Comparison of ENCODE assay signal across 1 cellular context in genomic region chr14:102629011-102629444, GRCh38.
TF ChIP-seq lines count a peak whose summit lies in the region.

No MANE protein-coding gene starts in this region.

TF ChIP-seq in K562, 482 proteins besides CTCF, POLR2A, EP300 and RAD21 (continued from another document and continues in another):
- no peak for TF ChIP-seq ZNF740 (CRISPR knock-in tag; IDR thresholded peaks at IDR 0.05)
- TF ChIP-seq ZNF740 (tag; IDR thresholded peaks at IDR 0.05), result no peak
- no peak for TF ChIP-seq YY1 (IDR thresholded peaks at IDR 0.05; ENCODE audit: borderline replicate concordance in 1 of 3, control insufficient read depth in 1 of 3, extremely low read depth in 1 of 3, insufficient read depth in 3 of 3, insufficient read length in 1 of 3, insufficient replicate concordance in 2 of 3, low read depth in 1 of 3, low read length in 2 of 3)
- TF ChIP-seq SMARCB1 (IDR thresholded peaks at IDR 0.05; ENCODE audit: insufficient read length, low read depth), result no peak
- TF ChIP-seq ILK (tag; IDR thresholded peaks at IDR 0.05; ENCODE audit: borderline replicate concordance, low read depth), result no peak
- TF ChIP-seq ARID4B (CRISPR knock-in tag; IDR thresholded peaks at IDR 0.05), result no peak
- TF ChIP-seq GABPB2 (CRISPR knock-in tag; conservative IDR thresholded peaks at IDR 0.05), result no peak
- TF ChIP-seq SETDB1 (IDR thresholded peaks at IDR 0.05; ENCODE audit: low read length), result no peak
- peak; percentile 77; the same call in 1 of the 2 replicates for TF ChIP-seq SMARCE1 (IDR thresholded peaks at IDR 0.05)
- no peak for TF ChIP-seq POLR2AphosphoS2 (IDR thresholded peaks at IDR 0.05; ENCODE audit: low read length)
- peak; percentile 68; the same call in 1 of the 2 replicates for TF ChIP-seq LEF1 (IDR thresholded peaks at IDR 0.05)
- TF ChIP-seq KDM2B (CRISPR knock-in tag; IDR thresholded peaks at IDR 0.05), result no peak
- TF ChIP-seq ZNF197 (CRISPR knock-in tag; IDR thresholded peaks at IDR 0.05; ENCODE audit: low read depth), result no peak
- no peak for TF ChIP-seq RBM17 (IDR thresholded peaks at IDR 0.05; ENCODE audit: borderline replicate concordance, low read depth, low read length)
- TF ChIP-seq ZNF609 (CRISPR knock-in tag; IDR thresholded peaks at IDR 0.05; ENCODE audit: borderline replicate concordance), result no peak
- peak; percentile 63 for TF ChIP-seq TCF3 (CRISPR knock-in tag; IDR thresholded peaks at IDR 0.05)
- TF ChIP-seq TAF7 (tag; IDR thresholded peaks at IDR 0.05), result no peak
- TF ChIP-seq TAF15 (IDR thresholded peaks at IDR 0.05; ENCODE audit: low read depth, low read length), result no peak
- TF ChIP-seq ELF1 (tag; IDR thresholded peaks at IDR 0.05), result peak; percentile 72
- TF ChIP-seq SPI1 (IDR thresholded peaks at IDR 0.05; ENCODE audit: borderline replicate concordance, low read depth, low read length), result peak; percentile 94
- no peak for TF ChIP-seq KLF13 (tag; IDR thresholded peaks at IDR 0.05; ENCODE audit: borderline replicate concordance, low read depth)
- no peak for TF ChIP-seq PHF8 (IDR thresholded peaks at IDR 0.05; ENCODE audit: borderline replicate concordance, low read length)
- no peak for TF ChIP-seq CC2D1A (IDR thresholded peaks at IDR 0.05)
- no peak for TF ChIP-seq ESRRA (IDR thresholded peaks at IDR 0.05; ENCODE audit: borderline replicate concordance, low read depth)
- no peak for TF ChIP-seq CUX1 (CRISPR knock-in tag; IDR thresholded peaks at IDR 0.05)
- TF ChIP-seq NFXL1 (CRISPR knock-in tag; IDR thresholded peaks at IDR 0.05), result no peak
- TF ChIP-seq CREB1 (IDR thresholded peaks at IDR 0.05), result no peak
- TF ChIP-seq CREB1 (CRISPR knock-in tag; IDR thresholded peaks at IDR 0.05), result no peak
- TF ChIP-seq ZBTB26 (CRISPR knock-in tag; IDR thresholded peaks at IDR 0.05), result no peak
- peak; percentile 89 to 91 for TF ChIP-seq ETV6 (IDR thresholded peaks at IDR 0.05; ENCODE audit: borderline replicate concordance in 1 of 2, low read depth in 2 of 2, low read length in 1 of 2)
- no peak for TF ChIP-seq ETV6 (CRISPR knock-in tag; IDR thresholded peaks at IDR 0.05; ENCODE audit: borderline replicate concordance)
- no peak for TF ChIP-seq ZNF184 (CRISPR knock-in tag; IDR thresholded peaks at IDR 0.05)
- TF ChIP-seq ZNF277 (CRISPR knock-in tag; IDR thresholded peaks at IDR 0.05; ENCODE audit: borderline replicate concordance), result no peak
- no peak for TF ChIP-seq MIER1 (IDR thresholded peaks at IDR 0.05; ENCODE audit: low read depth)
- no peak for TF ChIP-seq ZNF3 (CRISPR knock-in tag; IDR thresholded peaks at IDR 0.05)
- 0 out of 2 replicates have a peak, but pooled peaks have one; percentile 24 for TF ChIP-seq CREM (IDR thresholded peaks at IDR 0.05; ENCODE audit: low read depth)
- TF ChIP-seq UBTF (IDR thresholded peaks at IDR 0.05; ENCODE audit: borderline replicate concordance in 1 of 2, low read depth in 2 of 2, low read length in 2 of 2), result no peak
- TF ChIP-seq MCM3 (IDR thresholded peaks at IDR 0.05), result no peak
- no peak for TF ChIP-seq TRIM25 (IDR thresholded peaks at IDR 0.05; ENCODE audit: borderline replicate concordance)
